9 cellular contexts compared by ENCODE assay signal in the genomic region with DNA sequence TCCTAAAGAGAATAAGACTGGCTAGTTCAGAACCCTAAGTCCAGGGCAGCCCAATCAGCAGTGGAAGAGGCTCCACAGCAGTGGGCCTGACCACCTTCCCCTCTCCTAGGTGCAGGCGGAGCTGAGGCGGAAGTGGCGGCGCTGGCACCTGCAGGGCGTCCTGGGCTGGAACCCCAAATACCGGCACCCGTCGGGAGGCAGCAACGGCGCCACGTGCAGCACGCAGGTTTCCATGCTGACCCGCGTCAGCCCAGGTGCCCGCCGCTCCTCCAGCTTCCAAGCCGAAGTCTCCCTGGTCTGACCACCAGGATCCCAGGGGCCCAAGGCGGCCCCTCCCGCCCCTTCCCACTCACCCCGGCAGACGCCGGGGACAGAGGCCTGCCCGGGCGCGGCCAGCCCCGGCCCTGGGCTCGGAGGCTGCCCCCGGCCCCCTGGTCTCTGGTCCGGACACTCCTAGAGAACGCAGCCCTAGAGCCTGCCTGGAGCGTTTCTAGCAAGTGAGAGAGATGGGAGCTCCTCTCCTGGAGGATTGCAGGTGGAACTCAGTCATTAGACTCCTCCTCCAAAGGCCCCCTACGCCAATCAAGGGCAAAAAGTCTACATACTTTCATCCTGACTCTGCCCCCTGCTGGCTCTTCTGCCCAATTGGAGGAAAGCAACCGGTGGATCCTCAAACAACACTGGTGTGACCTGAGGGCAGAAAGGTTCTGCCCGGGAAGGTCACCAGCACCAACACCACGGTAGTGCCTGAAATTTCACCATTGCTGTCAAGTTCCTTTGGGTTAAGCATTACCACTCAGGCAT. TPM values are rescaled to one million over a fixed set of nuclear protein-coding genes. Genes with fewer than 3 reads are reported as not detected.
DNase-seq lines count a peak whose midpoint lies in the region; ATAC-seq and TF ChIP-seq lines count a peak whose summit lies in the region.
"Had no signal": no experiment of that assay in that cellular context is flagged by ENCODE, and none has a peak within 500 bp of the region (broad histone marks: within the 10 kb centered on the region; RNA-seq: fewer than 3 reads in every experiment).

No MANE protein-coding gene starts in this region.

- no peaks in the 10 kb centered on the region for H3K36me3 Mint-ChIP-seq in activated T-helper 2 cell treated with anti-CD3 and anti-CD28 coated beads, Interferon-gamma antibody, Interleukin-2, Interleukin-4, amounts not matched to agents 10 μg/mL and 5 μg/mL and 100 μg/mL, durations not matched to agents 14 hours and 24 hours and 36 hours (ENCODE audit: low read depth)

- H3K27ac Mint-ChIP-seq in activated T-helper 2 cell treated with anti-CD3 and anti-CD28 coated beads, Interferon-gamma antibody, Interleukin-2, Interleukin-4, amounts not matched to agents 10 μg/mL and 5 μg/mL and 100 μg/mL, durations not matched to agents 14 hours and 24 hours and 36 hours = no peak overlapping the region

- no peak for ATAC-seq in GM18517 (IDR thresholded peaks at IDR 0.05; ENCODE audit: unreplicated experiment)

- TF ChIP-seq CTCF in NB4 (IDR thresholded peaks at IDR 0.05; ENCODE audit: low read depth, low read length) = peak; percentile 55

- H3K4me3 Mint-ChIP-seq in activated T-helper 2 cell treated with anti-CD3 and anti-CD28 coated beads, Interferon-gamma antibody, Interleukin-2, Interleukin-4, amounts not matched to agents 10 μg/mL and 5 μg/mL and 100 μg/mL, durations not matched to agents 14 hours and 24 hours and 36 hours (ENCODE audit: low read depth) = no peak overlapping the region

- H3K27me3 Mint-ChIP-seq in activated T-helper 2 cell treated with anti-CD3 and anti-CD28 coated beads, Interferon-gamma antibody, Interleukin-2, Interleukin-4, amounts not matched to agents 10 μg/mL and 5 μg/mL and 100 μg/mL, durations not matched to agents 14 hours and 24 hours and 36 hours (ENCODE audit: low read depth) = no peaks in the 10 kb centered on the region

- no peaks in the 10 kb centered on the region for H3K27me3 ChIP-seq in iPS DF 6.9 (ENCODE audit: control insufficient read depth, insufficient read depth, low read length)

- no CpG with 5 or more reads among the region's 35 CpGs for WGBS in iPS DF 6.9 (ENCODE audit: insufficient coverage, insufficient read length)

- no peaks in the 10 kb centered on the region for H3K9me3 Mint-ChIP-seq in activated T-helper 2 cell treated with anti-CD3 and anti-CD28 coated beads, Interferon-gamma antibody, Interleukin-2, Interleukin-4, amounts not matched to agents 10 μg/mL and 5 μg/mL and 100 μg/mL, durations not matched to agents 14 hours and 24 hours and 36 hours

- intact Hi-C loops in activated T-helper 2 cell treated with anti-CD3 and anti-CD28 coated beads, Interferon-gamma antibody, Interleukin-2, Interleukin-4, amounts not matched to agents 10 μg/mL and 5 μg/mL and 100 μg/mL, durations not matched to agents 14 hours and 24 hours and 36 hours (cut with micrococcal nuclease) = no loop called here

- no peaks in the 10 kb centered on the region for H3K36me3 ChIP-seq in iPS DF 6.9 (ENCODE audit: control insufficient read depth, insufficient read depth, low read length)

- no peaks in the 10 kb centered on the region for H3K9me3 ChIP-seq in iPS DF 6.9 (ENCODE audit: control insufficient read depth, insufficient read depth, low read length)

- TF ChIP-seq POLR2A in NB4 (IDR thresholded peaks at IDR 0.05; ENCODE audit: extremely low read depth, insufficient read length) = no peak

- no peak overlapping the region for H3K27ac ChIP-seq in iPS DF 6.9 (ENCODE audit: low read length)

- peaks cover 2% of the 10 kb centered on the region for H3K4me1 Mint-ChIP-seq in activated T-helper 2 cell treated with anti-CD3 and anti-CD28 coated beads, Interferon-gamma antibody, Interleukin-2, Interleukin-4, amounts not matched to agents 10 μg/mL and 5 μg/mL and 100 μg/mL, durations not matched to agents 14 hours and 24 hours and 36 hours (ENCODE audit: low read depth)

- no peak overlapping the region for H3K4me3 ChIP-seq in NB4 (ENCODE audit: low read depth, low read length)
- no peak overlapping the region for H3K4me3 ChIP-seq in iPS DF 6.9 (ENCODE audit: low read length)
- H3K4me3 ChIP-seq: skin epidermis had no signal

- DNase-seq in NOMO-1 (lab: John Stamatoyannopoulos, UW; ENCODE audit: unreplicated experiment in 2 of 2) = peak; percentile 5 to 11
- DNase-seq in NOMO-1 treated with dmso at 0.1 percent for 144 hours (lab: John Stamatoyannopoulos, UW; ENCODE audit: unreplicated experiment) = no peak
- peak; percentile 59 for DNase-seq in NB4 (ENCODE audit: low read depth)
- peak; percentile 22 for DNase-seq in activated T-helper 2 cell treated with anti-CD3 and anti-CD28 coated beads, Interferon-gamma antibody, Interleukin-2, Interleukin-4, amounts not matched to agents 10 μg/mL and 5 μg/mL and 100 μg/mL, durations not matched to agents 14 hours and 24 hours and 36 hours (ENCODE audit: low spot score)
- DNase-seq in iPS DF 6.9 (ENCODE audit: low read depth, low spot score) = peak; percentile 55
- DNase-seq in superior temporal gyrus (ENCODE audit: extremely low spot score) = peak; percentile 56
- DNase-seq in activated gamma-delta T cell treated with Interleukin-2 at 50 U/mL for 16 hours = no peak

- peaks cover 7% of the 10 kb centered on the region for H3K4me1 ChIP-seq in iPS DF 6.9 (ENCODE audit: control insufficient read depth, insufficient read depth, low read length)

RNA-seq across cellular contexts. Expression of gene VIPR1, which starts 33.7 kb away (rescaled TPM):
- 0.51 and 0.52 TPM in 2 replicates for total RNA-seq in activated T-helper 2 cell treated with anti-CD3 and anti-CD28 coated beads, Interferon-gamma antibody, Interleukin-2, Interleukin-4, amounts not matched to agents 10 μg/mL and 5 μg/mL and 100 μg/mL, durations not matched to agents 14 hours and 24 hours and 36 hours

RNA-seq across cellular contexts. Expression of gene SEC22C, which starts 45.6 kb away (rescaled TPM):
- 36.1 and 40.1 TPM in 2 replicates for total RNA-seq in activated T-helper 2 cell treated with anti-CD3 and anti-CD28 coated beads, Interferon-gamma antibody, Interleukin-2, Interleukin-4, amounts not matched to agents 10 μg/mL and 5 μg/mL and 100 μg/mL, durations not matched to agents 14 hours and 24 hours and 36 hours

RNA-seq across cellular contexts. Expression of gene SS18L2, which starts 54.5 kb away (rescaled TPM):
- total RNA-seq in activated T-helper 2 cell treated with anti-CD3 and anti-CD28 coated beads, Interferon-gamma antibody, Interleukin-2, Interleukin-4, amounts not matched to agents 10 μg/mL and 5 μg/mL and 100 μg/mL, durations not matched to agents 14 hours and 24 hours and 36 hours = 62.4 and 67.1 TPM in 2 replicates

Comparison
In these comparisons a context has a peak if more than half of its experiments do, and no peak if none do; other contexts are left out.
1. DNase-seq: peak in NOMO-1 (2 of 2), NB4 (single experiment), activated T-helper 2 cell treated with anti-CD3 and anti-CD28 coated beads, Interferon-gamma antibody, Interleukin-2, Interleukin-4, amounts not matched to agents 10 μg/mL and 5 μg/mL and 100 μg/mL, durations not matched to agents 14 hours and 24 hours and 36 hours (single experiment), iPS DF 6.9 (single experiment) and superior temporal gyrus (single experiment); none in NOMO-1 treated with dmso at 0.1 percent for 144 hours (single experiment) and activated gamma-delta T cell treated with Interleukin-2 at 50 U/mL for 16 hours (single experiment).